In the genomic region with DNA sequence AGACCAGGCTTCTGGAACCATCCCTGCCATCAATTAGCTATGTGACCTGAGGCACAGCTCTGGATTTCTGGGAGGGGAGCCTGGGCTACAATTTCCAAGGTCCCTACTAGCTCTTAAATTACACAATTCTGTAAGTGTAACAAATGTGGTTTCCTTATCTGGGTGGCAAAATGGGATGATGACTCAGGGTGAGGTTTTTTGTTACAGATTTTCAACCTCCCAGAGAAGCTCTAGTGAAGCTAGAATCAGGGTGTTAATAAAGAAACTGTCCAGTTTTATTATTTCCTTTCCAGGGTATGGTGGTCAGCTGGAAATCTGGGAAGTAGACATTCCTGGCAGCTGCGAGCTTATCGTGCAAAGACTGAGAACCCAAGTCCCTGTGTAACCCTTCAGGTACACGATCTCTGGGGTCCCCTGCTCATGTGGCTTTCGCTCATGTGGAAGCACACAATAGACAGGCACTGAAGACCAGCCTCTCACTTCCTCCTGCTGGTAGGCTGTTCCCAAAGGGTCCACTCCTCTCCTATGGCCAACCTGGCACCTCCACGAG, we compare ENCODE assay signal across 1 cellular context.
A peak's percentile ranks its signal among the peaks of the same experiment; 100 is the strongest.
TF ChIP-seq lines count a peak whose summit lies in the region.

No MANE protein-coding gene starts in this region.

TF ChIP-seq in IMR-90, 13 proteins besides CTCF, POLR2A, EP300 and RAD21:
- TF ChIP-seq MAFK (IDR thresholded peaks at IDR 0.05; ENCODE audit: low read depth, low read length), result no peak
- TF ChIP-seq MAZ (IDR thresholded peaks at IDR 0.05; ENCODE audit: borderline replicate concordance, low read depth, low read length), result no peak
- no peak for TF ChIP-seq BHLHE40 (IDR thresholded peaks at IDR 0.05; ENCODE audit: low read depth, low read length)
- TF ChIP-seq USF2 (IDR thresholded peaks at IDR 0.05; ENCODE audit: low read depth, low read length), result no peak
- TF ChIP-seq SMC3 (IDR thresholded peaks at IDR 0.05; ENCODE audit: low read depth, low read length), result no peak
- no peak for TF ChIP-seq CHD1 (IDR thresholded peaks at IDR 0.05; ENCODE audit: low read depth, low read length)
- no peak for TF ChIP-seq RCOR1 (IDR thresholded peaks at IDR 0.05; ENCODE audit: insufficient replicate concordance, low read length)
- TF ChIP-seq MXI1 (IDR thresholded peaks at IDR 0.05; ENCODE audit: borderline replicate concordance, low read depth, low read length), result no peak
- TF ChIP-seq CEBPB (IDR thresholded peaks at IDR 0.05; ENCODE audit: low read depth, low read length), result peak; percentile 91
- no peak for TF ChIP-seq RFX5 (IDR thresholded peaks at IDR 0.05; ENCODE audit: low read depth, low read length)
- TF ChIP-seq, protein P1, sequence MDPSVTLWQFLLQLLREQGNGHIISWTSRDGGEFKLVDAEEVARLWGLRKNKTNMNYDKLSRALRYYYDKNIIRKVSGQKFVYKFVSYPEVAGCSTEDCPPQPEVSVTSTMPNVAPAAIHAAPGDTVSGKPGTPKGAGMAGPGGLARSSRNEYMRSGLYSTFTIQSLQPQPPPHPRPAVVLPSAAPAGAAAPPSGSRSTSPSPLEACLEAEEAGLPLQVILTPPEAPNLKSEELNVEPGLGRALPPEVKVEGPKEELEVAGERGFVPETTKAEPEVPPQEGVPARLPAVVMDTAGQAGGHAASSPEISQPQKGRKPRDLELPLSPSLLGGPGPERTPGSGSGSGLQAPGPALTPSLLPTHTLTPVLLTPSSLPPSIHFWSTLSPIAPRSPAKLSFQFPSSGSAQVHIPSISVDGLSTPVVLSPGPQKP (IDR thresholded peaks at IDR 0.05; ENCODE audit: borderline replicate concordance, low read depth, low read length), result no peak
- TF ChIP-seq FOS (IDR thresholded peaks at IDR 0.05; ENCODE audit: low read depth, low read length), result peak; percentile 82
